Comparison of ENCODE assay signal across 7 cellular contexts in genomic region chr15:44584162-44584749, GRCh38. TPM values are rescaled to one million over a fixed set of nuclear protein-coding genes. Genes with fewer than 3 reads are reported as not detected.
DNase-seq lines count a peak whose midpoint lies in the region; TF ChIP-seq lines count a peak whose summit lies in the region.

No MANE protein-coding gene starts in this region.

- peak; percentile 79 for TF ChIP-seq CTCF in GM06990 (IDR thresholded peaks at IDR 0.05; ENCODE audit: insufficient read depth, low read length, poor library complexity, severe bottlenecking)
- TF ChIP-seq CTCF in fibroblast of mammary gland (conservative IDR thresholded peaks at IDR 0.05; ENCODE audit: control insufficient read depth, insufficient read depth, low read depth, low read length), result peak; percentile 41

- no peaks in the 10 kb centered on the region for H3K27me3 ChIP-seq in GM06990 (replicated peaks; ENCODE audit: control insufficient read depth, insufficient read depth, low read length)

- DNase-seq in GM06990 (ENCODE audit: extremely low read depth, insufficient read length) (no peak), NAMALWA (ENCODE audit: low spot score) (peak; percentile 75), fibroblast of mammary gland (ENCODE audit: low read depth) (peak; percentile 53), cerebellar nuclear complex (lab: John Stamatoyannopoulos, UW) (no peak), SK-N-DZ (ENCODE audit: low spot score) (no peak)
- DNase-seq in activated CD8-positive, alpha-beta memory T cell treated with anti-CD3 and anti-CD28 coated beads, Interleukin-2, amount 50 U/mL, for 24 hours (ENCODE audit: extremely low read depth), result peak; percentile 18
- peak; percentile 32 to 39 (median 33) for DNase-seq in stimulated activated CD4-positive, alpha-beta T cell treated with anti-CD3 and anti-CD28 coated beads, Interleukin-12 subunit alpha, Interleukin-12 subunit beta, amount 100 ng/mL, for 48 hours (ENCODE audit: low read depth in 2 of 3, low spot score in 1 of 3)

- H3K4me3 ChIP-seq in GM06990 (replicated peaks; ENCODE audit: low read depth, low read length), result no peak overlapping the region
- H3K4me3 ChIP-seq in fibroblast of mammary gland (ENCODE audit: control insufficient read depth, low read depth, low read length), result no peak overlapping the region

- H3K36me3 ChIP-seq in GM06990 (ENCODE audit: control insufficient read depth, insufficient read depth, low read length), result peaks cover 17% of the 10 kb centered on the region

RNA-seq across cellular contexts. Expression of gene EIF3J, which starts 47.3 kb away (rescaled TPM):
- polyA plus RNA-seq in SK-N-DZ (2014; cell fraction: cytosol; rRNA removed), result 66.5 and 81.5 TPM in 2 replicates
- 54.9 and 68.0 TPM in 2 replicates for polyA plus RNA-seq in SK-N-DZ (2014; cell fraction: nucleus; rRNA removed)

Comparison
In these comparisons a context has a peak if more than half of its experiments do, and no peak if none do; other contexts are left out.
1. DNase-seq: peak in NAMALWA (single experiment), activated CD8-positive, alpha-beta memory T cell treated with anti-CD3 and anti-CD28 coated beads, Interleukin-2, amount 50 U/mL, for 24 hours (single experiment), fibroblast of mammary gland (single experiment) and stimulated activated CD4-positive, alpha-beta T cell treated with anti-CD3 and anti-CD28 coated beads, Interleukin-12 subunit alpha, Interleukin-12 subunit beta, amount 100 ng/mL, for 48 hours (3 of 3); none in GM06990 (single experiment), cerebellar nuclear complex (0 of 2) and SK-N-DZ (single experiment).